ENCODE assay signal across 8 cellular contexts in genomic region chr20:43667341-43668132, GRCh38. TPM values are rescaled to one million over a fixed set of nuclear protein-coding genes. Genes with fewer than 3 reads are reported as not detected.
DNase-seq lines count a peak whose midpoint lies in the region; ATAC-seq and TF ChIP-seq lines count a peak whose summit lies in the region.

No MANE protein-coding gene starts in this region.

- H3K27me3 ChIP-seq in neural cell (ENCODE audit: insufficient read depth, low read depth, low read length): peaks cover 7% of the 10 kb centered on the region

- H3F3A ChIP-seq in neural cell (ENCODE audit: insufficient read depth, low read length, poor library complexity, severe bottlenecking): no peaks in the 10 kb centered on the region

- no peaks in the 10 kb centered on the region for H3K79me2 ChIP-seq in neural cell (replicated peaks; ENCODE audit: insufficient read depth, low read length)

- no peak for TF ChIP-seq EP300 in neural cell (conservative IDR thresholded peaks at IDR 0.05; ENCODE audit: poor library complexity, severe bottlenecking)

- H3K4me2 ChIP-seq in neural cell (ENCODE audit: low read length): no peak overlapping the region

- DNase-seq in stimulated activated CD4-positive, alpha-beta T cell treated with anti-CD3 and anti-CD28 coated beads, Interleukin-15, amount 100 ng/mL, for 24 hours: peak; percentile 50
- DNase-seq in stimulated activated CD4-positive, alpha-beta T cell treated with anti-CD3 and anti-CD28 coated beads, Interleukin-12 subunit alpha, Interleukin-12 subunit beta, amount 100 ng/mL, for 4 hours: no peak
- peak; percentile 11 for DNase-seq in NCI-H345 treated with DMSO at 0.1 percent for 48 hours (lab: John Stamatoyannopoulos, UW; ENCODE audit: unreplicated experiment)
- peak in 1 of 2 donors; percentile 27 for DNase-seq in cardiac fibroblast (ENCODE audit: low read depth in 2 of 2)
- no peak for DNase-seq in NCI-H2029 treated with DMSO at 0.1 percent for 48 hours (lab: John Stamatoyannopoulos, UW)
- no peak for DNase-seq in ACHN

- no peaks in the 10 kb centered on the region for H3K9me3 ChIP-seq in neural cell (ENCODE audit: low read length)

- H4K20me1 ChIP-seq in neural cell (ENCODE audit: insufficient read depth): no peaks in the 10 kb centered on the region

- no peaks in the 10 kb centered on the region for H3K36me3 ChIP-seq in neural cell (ENCODE audit: insufficient read depth, low read length)

- TF ChIP-seq CTCF in cardiac fibroblast (IDR thresholded peaks at IDR 0.05; ENCODE audit: low read depth, low read length) (no peak), neural cell (IDR thresholded peaks at IDR 0.05; ENCODE audit: poor library complexity, severe bottlenecking) (no peak)

- H2AFZ ChIP-seq in neural cell (ENCODE audit: low read depth, low read length): no peak overlapping the region

- no peak overlapping the region for H3K27ac ChIP-seq in neural cell (ENCODE audit: low read length)

- in situ Hi-C loops in ACHN (cut with HindIII; ENCODE audit: low pct_ligation_motif_present, low pct_unique_long_range_greater_than_20kb, low sequenced_read_pairs): no loop called here

- ATAC-seq in HG02642 (IDR thresholded peaks at IDR 0.05; ENCODE audit: poor library complexity, unreplicated experiment): peak; percentile 37

- H3K4me3 ChIP-seq in cardiac fibroblast (replicated peaks in 1 of 2; ENCODE audit: low read depth in 2 of 2, low read length in 2 of 2) (peak overlapping the region; percentile 19 to 50), neural cell (ENCODE audit: low read length) (peak overlapping the region; percentile 73)

- no peaks in the 10 kb centered on the region for H3K9me2 ChIP-seq in neural cell (ENCODE audit: insufficient read depth, low read length)

- no peak for TF ChIP-seq RAD21 in neural cell (conservative IDR thresholded peaks at IDR 0.05)

- H3K9ac ChIP-seq in neural cell (ENCODE audit: low read length): no peak overlapping the region

TF ChIP-seq in neural cell, 6 proteins besides CTCF, POLR2A, EP300 and RAD21:
- no peak for TF ChIP-seq REST (IDR thresholded peaks at IDR 0.05; ENCODE audit: borderline replicate concordance)
- TF ChIP-seq MXI1 (conservative IDR thresholded peaks at IDR 0.05; ENCODE audit: poor library complexity, severe bottlenecking): no peak
- TF ChIP-seq SMC3 (conservative IDR thresholded peaks at IDR 0.05; ENCODE audit: poor library complexity): no peak
- TF ChIP-seq EZH2 (IDR thresholded peaks at IDR 0.05; ENCODE audit: borderline replicate concordance, insufficient read depth, low read length, poor library complexity, severe bottlenecking): no peak
- no peak for TF ChIP-seq POLR2AphosphoS5 (IDR thresholded peaks at IDR 0.05)
- no peak for TF ChIP-seq TAF1 (IDR thresholded peaks at IDR 0.05; ENCODE audit: low read depth)

RNA-seq across cellular contexts. Expression of gene MYBL2, which starts 0.6 kb away (rescaled TPM):
- not detected in 2 replicates for polyA plus RNA-seq in neural cell
- 0.35 and 0.49 TPM in 2 replicates for polyA minus RNA-seq in neural cell

RNA-seq across cellular contexts. Expression of gene GTSF1L, which starts 59.3 kb away (rescaled TPM):
- not detected in 2 replicates for polyA plus RNA-seq in neural cell
- polyA minus RNA-seq in neural cell: not detected in 2 replicates

Comparison
In these comparisons a context has a peak if more than half of its experiments do, and no peak if none do; other contexts are left out.
1. DNase-seq: peak in stimulated activated CD4-positive, alpha-beta T cell treated with anti-CD3 and anti-CD28 coated beads, Interleukin-15, amount 100 ng/mL, for 24 hours (single experiment) and NCI-H345 treated with DMSO at 0.1 percent for 48 hours (single experiment); none in stimulated activated CD4-positive, alpha-beta T cell treated with anti-CD3 and anti-CD28 coated beads, Interleukin-12 subunit alpha, Interleukin-12 subunit beta, amount 100 ng/mL, for 4 hours (single experiment), NCI-H2029 treated with DMSO at 0.1 percent for 48 hours (single experiment) and ACHN (single experiment).